ENCODE assay signal across 27 cellular contexts in genomic region chr1:59194621-59195020, GRCh38.
A peak's percentile ranks its signal among the peaks of the same experiment; 100 is the strongest.
DNase-seq lines count a peak whose midpoint lies in the region; ATAC-seq and TF ChIP-seq lines count a peak whose summit lies in the region.
"Had no signal": no experiment of that assay in that cellular context is flagged by ENCODE, and none has a peak within 500 bp of the region (broad histone marks: within the 10 kb centered on the region; RNA-seq: fewer than 3 reads in every experiment).

No MANE protein-coding gene starts in this region.

- ATAC-seq in mucosa of descending colon, result peak; percentile 28
- ATAC-seq: GM12878, GM23338 had no signal

- H4K20me1 ChIP-seq in PC-9 (ENCODE audit: insufficient read depth), result no peaks in the 10 kb centered on the region

- H3K4me2 ChIP-seq in PC-9, result no peak overlapping the region
- H3K4me2 ChIP-seq: GM23338, SK-N-SH had no signal

- POLR2A ChIA-PET in PC-9 (lab: Charles Lee; ENCODE audit: unreplicated experiment), result interaction anchor here (0.6 kb wide), 1 partner anchor 350 kb away, joined by 6 read pairs; no protein-coding TSS in a partner anchor

- BruUV-seq in PC-9 (replicated peaks; lab: Mats Ljungman, UMichigan), result no TSS peak

- no peaks in the 10 kb centered on the region for H3K79me2 ChIP-seq in PC-9 (ENCODE audit: low read depth)

- CTCF ChIA-PET in PC-9 (lab: Charles Lee), result no interaction called here

- no peaks in the 10 kb centered on the region for H3F3A ChIP-seq in PC-9 (ENCODE audit: insufficient read depth, low read depth)

- intact Hi-C loops in PC-9 (cut with micrococcal nuclease; ENCODE audit: unreplicated experiment), result no loop called here
- intact Hi-C loops in mucosa of descending colon (cut with DNase I, micrococcal nuclease), result no loop called here

- H3K27me3 ChIP-seq in PC-9 (ENCODE audit: insufficient read depth, low read depth), result no peaks in the 10 kb centered on the region

- H3K4me1 ChIP-seq in PC-9 (replicated peaks; ENCODE audit: insufficient read depth) (peaks cover 4% of the 10 kb centered on the region; the same call in 1 of the 2 replicates), mucosa of descending colon (ENCODE audit: low read depth) (no peaks in the 10 kb centered on the region)
- H3K4me1 ChIP-seq: HAP-1 had no signal

- no peak overlapping the region for H3K4me3 ChIP-seq in PC-9
- H3K4me3 ChIP-seq in epithelial cell of esophagus (ENCODE audit: low read length), result no peak overlapping the region
- no peak overlapping the region for H3K4me3 ChIP-seq in mucosa of descending colon
- H3K4me3 ChIP-seq: GM12878, GM23338, HAP-1 had no signal

- no peaks in the 10 kb centered on the region for H3K9me2 ChIP-seq in PC-9 (ENCODE audit: insufficient read depth)
- H3K9me2 ChIP-seq: SK-N-SH had no signal

- no peak for TF ChIP-seq CTCF in PC-9 (conservative IDR thresholded peaks at IDR 0.05)
- TF ChIP-seq CTCF in epithelial cell of esophagus (IDR thresholded peaks at IDR 0.05; ENCODE audit: insufficient read depth, low read depth, low read length, missing control alignments), result no peak
- TF ChIP-seq CTCF in mucosa of descending colon (IDR thresholded peaks at IDR 0.05), result no peak

- H3K36me3 ChIP-seq in PC-9 (ENCODE audit: low read depth) (no peaks in the 10 kb centered on the region), mucosa of descending colon (ENCODE audit: low read depth) (no peaks in the 10 kb centered on the region)
- H3K36me3 ChIP-seq: HAP-1 had no signal

- H3K27ac ChIP-seq in PC-9, result no peak overlapping the region

- DNase-seq in HT-29 (ENCODE audit: low spot score) (peak; percentile 11), PC-9 (no peak), epithelial cell of esophagus (ENCODE audit: low read depth) (peak; percentile 65), mucosa of descending colon (no peak), GOT3 (lab: John Stamatoyannopoulos, UW) (no peak), NCI-H526 treated with DMSO at 0.1 percent for 48 hours (lab: John Stamatoyannopoulos, UW) (no peak)
- no peak for DNase-seq in activated naive CD4-positive, alpha-beta T cell treated with Interleukin-2 at 50 U/mL for 16 hours
- DNase-seq in activated effector memory CD4-positive, alpha-beta T cell treated with Interleukin-2 at 50 U/mL for 16 hours, result no peak
- DNase-seq: C1 segment of cervical spinal cord; CD4-positive, alpha-beta memory T cell; COR-L47; DMS 273 treated with DMSO at 0.1 percent for 48 hours; DMS79; EL; GDM1; NCI-H1092 treated with DMSO at 0.1 percent for 48 hours; NCI-H1436 treated with DMSO at 0.1 percent for 48 hours; NCI-H187 treated with DMSO at 0.1 percent for 48 hours; NCI-H2171 treated with DMSO at 0.1 percent for 48 hours; NCI-H524 treated with DMSO at 0.1 percent for 48 hours; NCI-H82; NK-92 treated with Interleukin-12 subunit alpha and Interleukin-12 subunit beta, amount 100 ng/mL, for 24 hours; SK-N-SH; SW 1271 had no signal

- peak overlapping the region; percentile 46; the same call in 1 of the 2 replicates for H2AFZ ChIP-seq in PC-9
- H2AFZ ChIP-seq: GM23338 had no signal

- H3K9me3 ChIP-seq in PC-9 (ENCODE audit: insufficient read depth, low read depth) (peaks cover 8% of the 10 kb centered on the region; the same call in 1 of the 2 replicates), mucosa of descending colon (peaks cover 14% of the 10 kb centered on the region)
- H3K9me3 ChIP-seq: HAP-1 had no signal

Comparison
In these comparisons a context has a peak if more than half of its experiments do, and no peak if none do; other contexts are left out.
1. DNase-seq: peak in HT-29 (single experiment) and epithelial cell of esophagus (single experiment); none in PC-9 (0 of 2), mucosa of descending colon (0 of 3), GOT3 (single experiment), NCI-H526 treated with DMSO at 0.1 percent for 48 hours (single experiment), activated naive CD4-positive, alpha-beta T cell treated with Interleukin-2 at 50 U/mL for 16 hours (single experiment) and activated effector memory CD4-positive, alpha-beta T cell treated with Interleukin-2 at 50 U/mL for 16 hours (single experiment).